ENCODE assay signal across 1 cellular context in genomic region chr3:30611613-30612421, GRCh38.
A peak's percentile ranks its signal among the peaks of the same experiment; 100 is the strongest.
TF ChIP-seq lines count a peak whose summit lies in the region.

No MANE protein-coding gene starts in this region.

TF ChIP-seq in HCT116, 20 proteins besides CTCF, POLR2A, EP300 and RAD21 (continued from another document):
- no peak for TF ChIP-seq REST (IDR thresholded peaks at IDR 0.05; ENCODE audit: low read depth)
- peak; percentile 78 for TF ChIP-seq SP1 (IDR thresholded peaks at IDR 0.05; ENCODE audit: low read depth)
- TF ChIP-seq JUND (IDR thresholded peaks at IDR 0.05): peak; percentile 86
- TF ChIP-seq SRF (IDR thresholded peaks at IDR 0.05; ENCODE audit: low read depth): 0 out of 2 replicates have a peak, but pooled peaks have one; percentile 61
- TF ChIP-seq ZFX (IDR thresholded peaks at IDR 0.05): no peak
- peak; percentile 56 for TF ChIP-seq SIN3A (IDR thresholded peaks at IDR 0.05; ENCODE audit: low read depth)
